1 cellular context compared by ENCODE assay signal in the genomic region with DNA sequence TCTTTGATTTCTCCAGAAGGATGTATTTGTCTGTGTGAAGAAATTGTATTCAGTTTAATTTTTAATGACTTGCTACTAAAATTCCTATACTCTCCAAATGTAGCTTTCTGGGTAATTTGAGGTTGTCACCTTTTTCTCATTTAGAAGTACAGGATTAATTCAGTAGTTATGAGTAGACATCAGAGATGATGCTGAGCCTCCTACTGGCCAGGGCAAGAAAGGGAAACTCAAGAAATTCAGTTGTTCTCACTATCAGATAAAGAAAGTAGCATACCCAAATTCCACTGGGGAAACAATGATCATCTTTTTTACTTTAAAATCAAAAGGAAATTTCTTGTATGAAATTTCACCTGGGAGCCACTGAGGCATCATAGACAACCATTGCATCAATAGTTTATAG.
TF ChIP-seq lines count a peak whose summit lies in the region.

No MANE protein-coding gene starts in this region.

TF ChIP-seq in GM23338, 12 proteins besides CTCF, POLR2A, EP300 and RAD21 (continued from another document):
- TF ChIP-seq, protein P1, sequence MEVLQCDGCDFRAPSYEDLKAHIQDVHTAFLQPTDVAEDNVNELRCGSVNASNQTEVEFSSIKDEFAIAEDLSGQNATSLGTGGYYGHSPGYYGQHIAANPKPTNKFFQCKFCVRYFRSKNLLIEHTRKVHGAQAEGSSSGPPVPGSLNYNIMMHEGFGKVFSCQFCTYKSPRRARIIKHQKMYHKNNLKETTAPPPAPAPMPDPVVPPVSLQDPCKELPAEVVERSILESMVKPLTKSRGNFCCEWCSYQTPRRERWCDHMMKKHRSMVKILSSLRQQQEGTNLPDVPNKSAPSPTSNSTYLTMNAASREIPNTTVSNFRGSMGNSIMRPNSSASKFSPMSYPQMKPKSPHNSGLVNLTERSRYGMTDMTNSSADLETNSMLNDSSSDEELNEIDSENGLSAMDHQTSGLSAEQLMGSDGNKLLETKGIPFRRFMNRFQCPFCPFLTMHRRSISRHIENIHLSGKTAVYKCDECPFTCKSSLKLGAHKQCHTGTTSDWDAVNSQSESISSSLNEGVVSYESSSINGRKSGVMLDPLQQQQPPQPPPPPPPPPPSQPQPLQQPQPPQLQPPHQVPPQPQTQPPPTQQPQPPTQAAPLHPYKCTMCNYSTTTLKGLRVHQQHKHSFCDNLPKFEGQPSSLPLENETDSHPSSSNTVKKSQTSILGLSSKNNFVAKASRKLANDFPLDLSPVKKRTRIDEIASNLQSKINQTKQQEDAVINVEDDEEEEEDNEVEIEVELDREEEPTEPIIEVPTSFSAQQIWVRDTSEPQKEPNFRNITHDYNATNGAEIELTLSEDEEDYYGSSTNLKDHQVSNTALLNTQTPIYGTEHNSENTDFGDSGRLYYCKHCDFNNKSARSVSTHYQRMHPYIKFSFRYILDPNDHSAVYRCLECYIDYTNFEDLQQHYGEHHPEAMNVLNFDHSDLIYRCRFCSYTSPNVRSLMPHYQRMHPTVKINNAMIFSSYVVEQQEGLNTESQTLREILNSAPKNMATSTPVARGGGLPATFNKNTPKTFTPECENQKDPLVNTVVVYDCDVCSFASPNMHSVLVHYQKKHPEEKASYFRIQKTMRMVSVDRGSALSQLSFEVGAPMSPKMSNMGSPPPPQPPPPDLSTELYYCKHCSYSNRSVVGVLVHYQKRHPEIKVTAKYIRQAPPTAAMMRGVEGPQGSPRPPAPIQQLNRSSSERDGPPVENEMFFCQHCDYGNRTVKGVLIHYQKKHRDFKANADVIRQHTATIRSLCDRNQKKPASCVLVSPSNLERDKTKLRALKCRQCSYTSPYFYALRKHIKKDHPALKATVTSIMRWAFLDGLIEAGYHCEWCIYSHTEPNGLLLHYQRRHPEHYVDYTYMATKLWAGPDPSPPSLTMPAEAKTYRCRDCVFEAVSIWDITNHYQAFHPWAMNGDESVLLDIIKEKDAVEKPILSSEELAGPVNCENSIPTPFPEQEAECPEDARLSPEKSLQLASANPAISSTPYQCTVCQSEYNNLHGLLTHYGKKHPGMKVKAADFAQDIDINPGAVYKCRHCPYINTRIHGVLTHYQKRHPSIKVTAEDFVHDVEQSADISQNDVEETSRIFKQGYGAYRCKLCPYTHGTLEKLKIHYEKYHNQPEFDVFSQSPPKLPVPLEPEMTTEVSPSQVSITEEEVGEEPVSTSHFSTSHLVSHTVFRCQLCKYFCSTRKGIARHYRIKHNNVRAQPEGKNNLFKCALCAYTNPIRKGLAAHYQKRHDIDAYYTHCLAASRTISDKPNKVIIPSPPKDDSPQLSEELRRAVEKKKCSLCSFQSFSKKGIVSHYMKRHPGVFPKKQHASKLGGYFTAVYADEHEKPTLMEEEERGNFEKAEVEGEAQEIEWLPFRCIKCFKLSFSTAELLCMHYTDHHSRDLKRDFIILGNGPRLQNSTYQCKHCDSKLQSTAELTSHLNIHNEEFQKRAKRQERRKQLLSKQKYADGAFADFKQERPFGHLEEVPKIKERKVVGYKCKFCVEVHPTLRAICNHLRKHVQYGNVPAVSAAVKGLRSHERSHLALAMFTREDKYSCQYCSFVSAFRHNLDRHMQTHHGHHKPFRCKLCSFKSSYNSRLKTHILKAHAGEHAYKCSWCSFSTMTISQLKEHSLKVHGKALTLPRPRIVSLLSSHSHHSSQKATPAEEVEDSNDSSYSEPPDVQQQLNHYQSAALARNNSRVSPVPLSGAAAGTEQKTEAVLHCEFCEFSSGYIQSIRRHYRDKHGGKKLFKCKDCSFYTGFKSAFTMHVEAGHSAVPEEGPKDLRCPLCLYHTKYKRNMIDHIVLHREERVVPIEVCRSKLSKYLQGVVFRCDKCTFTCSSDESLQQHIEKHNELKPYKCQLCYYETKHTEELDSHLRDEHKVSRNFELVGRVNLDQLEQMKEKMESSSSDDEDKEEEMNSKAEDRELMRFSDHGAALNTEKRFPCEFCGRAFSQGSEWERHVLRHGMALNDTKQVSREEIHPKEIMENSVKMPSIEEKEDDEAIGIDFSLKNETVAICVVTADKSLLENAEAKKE (CRISPR knock-in tag; IDR thresholded peaks at IDR 0.05) = no peak
- TF ChIP-seq STAT1 (IDR thresholded peaks at IDR 0.05; ENCODE audit: unreplicated experiment) = no peak
